8 cellular contexts compared by ENCODE assay signal in genomic region chrX:154373340-154374306, GRCh38. TPM values are rescaled to one million over a fixed set of nuclear protein-coding genes. Genes with fewer than 3 reads are reported as not detected.
DNase-seq lines count a peak whose midpoint lies in the region; ATAC-seq and TF ChIP-seq lines count a peak whose summit lies in the region.

No MANE protein-coding gene starts in this region.

- peak overlapping the region; percentile 63 for H3K4me3 Mint-ChIP-seq in dendritic cell treated with granulocyte-macrophage colony-stimulating factor and Interleukin-4, amounts not matched to agents 40 ng/mL and 50 ng/mL, for 4 days

- peaks cover 14% of the 10 kb centered on the region for H3K36me3 Mint-ChIP-seq in dendritic cell treated with granulocyte-macrophage colony-stimulating factor and Interleukin-4, amounts not matched to agents 40 ng/mL and 50 ng/mL, for 4 days (ENCODE audit: low read depth)

- peaks cover 6% of the 10 kb centered on the region for H4K20me1 ChIP-seq in OCI-LY3 (ENCODE audit: insufficient read depth, low read length)

- H2AFZ ChIP-seq in OCI-LY3 (ENCODE audit: low read depth, low read length), result peak overlapping the region; percentile 49

- 46% methylated on average over 8 of the region's 23 CpGs for WGBS in right lobe of liver (ENCODE audit: insufficient coverage, low coverage, low lambda C conversion rate, missing lambda C conversion rate)

- intact Hi-C loops in dendritic cell treated with granulocyte-macrophage colony-stimulating factor and Interleukin-4, amounts not matched to agents 40 ng/mL and 50 ng/mL, for 4 days (cut with micrococcal nuclease), result no loop called here
- intact Hi-C loops in right lobe of liver (cut with DNase I), result no loop called here

- H3K36me3 ChIP-seq in OCI-LY3 (replicated peaks; ENCODE audit: low read depth, low read length) (peaks cover 8% of the 10 kb centered on the region), right lobe of liver (no peaks in the 10 kb centered on the region)

- TF ChIP-seq CTCF in OCI-LY3 (IDR thresholded peaks at IDR 0.05; ENCODE audit: low read depth, low read length), result peak; percentile 77
- TF ChIP-seq CTCF in right lobe of liver (IDR thresholded peaks at IDR 0.05), result peak; percentile 47 to 68 (median 59)

- TF ChIP-seq POLR2A in right lobe of liver (IDR thresholded peaks at IDR 0.05), result no peak

- H3K9me3 ChIP-seq in OCI-LY3 (ENCODE audit: insufficient read depth, low read length) (no peaks in the 10 kb centered on the region), right lobe of liver (no peaks in the 10 kb centered on the region)

- peak overlapping the region; percentile 94 for H3K4me3 ChIP-seq in OCI-LY3 (ENCODE audit: low read length)
- peak overlapping the region; percentile 9 to 32 (median 31) for H3K4me3 ChIP-seq in right lobe of liver

- H3K4me1 Mint-ChIP-seq in dendritic cell treated with granulocyte-macrophage colony-stimulating factor and Interleukin-4, amounts not matched to agents 40 ng/mL and 50 ng/mL, for 4 days (ENCODE audit: low read depth), result peaks cover 40% of the 10 kb centered on the region

- H3K79me2 ChIP-seq in OCI-LY3 (ENCODE audit: low read length), result peaks cover 24% of the 10 kb centered on the region

- no peak overlapping the region for H3K27ac Mint-ChIP-seq in dendritic cell treated with granulocyte-macrophage colony-stimulating factor and Interleukin-4, amounts not matched to agents 40 ng/mL and 50 ng/mL, for 4 days

- DNase-seq in DMS 273 treated with DMSO at 0.1 percent for 48 hours (lab: John Stamatoyannopoulos, UW), result peak; percentile 23
- peak; percentile 87 for DNase-seq in HT1080 (ENCODE audit: low read depth)
- DNase-seq in right lobe of liver, result peak in 2 of 3 donors; percentile 61 to 64
- peak in 32 of 49 donors; percentile 4 to 62 (median 33) for DNase-seq in substantia nigra (lab: John Stamatoyannopoulos, UW)

- H3K27me3 ChIP-seq in OCI-LY3 (ENCODE audit: low read depth, low read length) (no peaks in the 10 kb centered on the region), right lobe of liver (no peaks in the 10 kb centered on the region)

- ATAC-seq in right lobe of liver (peak; percentile 9 to 33 (median 20)), HG03457 (IDR thresholded peaks at IDR 0.05; ENCODE audit: unreplicated experiment) (no peak), HG02885 (IDR thresholded peaks at IDR 0.05; ENCODE audit: poor library complexity, unreplicated experiment) (no peak)

- H3K27ac ChIP-seq in OCI-LY3 (ENCODE audit: low read length) (peak overlapping the region; percentile 89), right lobe of liver (peak overlapping the region in 2 of 3 donors; percentile 10 to 37), substantia nigra (ENCODE audit: low read depth, low read length, poor library complexity, severe bottlenecking) (no peak overlapping the region)

- H3K9me3 Mint-ChIP-seq in dendritic cell treated with granulocyte-macrophage colony-stimulating factor and Interleukin-4, amounts not matched to agents 40 ng/mL and 50 ng/mL, for 4 days, result no peaks in the 10 kb centered on the region

- no peaks in the 10 kb centered on the region for H3K27me3 Mint-ChIP-seq in dendritic cell treated with granulocyte-macrophage colony-stimulating factor and Interleukin-4, amounts not matched to agents 40 ng/mL and 50 ng/mL, for 4 days

- peak overlapping the region; percentile 99 for H3K4me2 ChIP-seq in OCI-LY3 (ENCODE audit: low read length)

- H3K9ac ChIP-seq in OCI-LY3 (ENCODE audit: low read length), result peak overlapping the region; percentile 94

- H3K4me1 ChIP-seq in OCI-LY3 (ENCODE audit: low read length) (peaks cover 41% of the 10 kb centered on the region), right lobe of liver (peaks cover 0 to 1% (median 0%) of the 10 kb centered on the region in 4 donors)

RNA-seq across cellular contexts. Expression of gene FLNA, which starts 0.8 kb away (rescaled TPM):
- 1,291 and 1,336 TPM in 2 replicates for total RNA-seq in HT1080 (2014; rRNA removed; shearing (Covaris generic))
- polyA plus RNA-seq in HT1080 (2015; cell fraction: cytosol; rRNA removed), result 312 and 340 TPM in 2 replicates
- 2,213 and 2,252 TPM in 2 replicates for polyA plus RNA-seq in HT1080 (2015; cell fraction: nucleus; rRNA removed)
- 100 to 1,000 TPM in 1 of 6 experiments, 10 to 100 TPM in 5; 46.8 to 124 (median 82.6) TPM for total RNA-seq in right lobe of liver

RNA-seq across cellular contexts. Expression of gene EMD, which starts 5.5 kb away (rescaled TPM):
- total RNA-seq in HT1080 (2014; rRNA removed; shearing (Covaris generic)), result 33.2 and 41.5 TPM in 2 replicates
- 117 and 137 TPM in 2 replicates for polyA plus RNA-seq in HT1080 (2015; cell fraction: cytosol; rRNA removed)
- 76.6 and 85.6 TPM in 2 replicates for polyA plus RNA-seq in HT1080 (2015; cell fraction: nucleus; rRNA removed)
- 10 to 100 TPM; 19.8 to 28.8 (median 24.2) TPM for total RNA-seq in right lobe of liver

RNA-seq across cellular contexts. Expression of gene RPL10, which starts 24.6 kb away (rescaled TPM):
- total RNA-seq in HT1080 (2014; rRNA removed; shearing (Covaris generic)), result 3,228 and 3,649 TPM in 2 replicates
- polyA plus RNA-seq in HT1080 (2015; cell fraction: cytosol; rRNA removed), result 4,497 and 7,008 TPM in 2 replicates
- polyA plus RNA-seq in HT1080 (2015; cell fraction: nucleus; rRNA removed), result 2,544 and 2,652 TPM in 2 replicates
- total RNA-seq in right lobe of liver, result 1,000 to 10,000 TPM in 5 of 6 experiments, 100 to 1,000 TPM in 1; 899 to 1,899 (median 1,157) TPM

RNA-seq across cellular contexts. Expression of gene DNASE1L1, which starts 35.4 kb away (rescaled TPM):
- total RNA-seq in HT1080 (2014; rRNA removed; shearing (Covaris generic)), result 52.7 and 59.7 TPM in 2 replicates
- polyA plus RNA-seq in HT1080 (2015; cell fraction: cytosol; rRNA removed), result 50.7 and 57.0 TPM in 2 replicates
- 52.3 and 54.1 TPM in 2 replicates for polyA plus RNA-seq in HT1080 (2015; cell fraction: nucleus; rRNA removed)
- 10 to 100 TPM; 11.7 to 19.5 (median 14.9) TPM for total RNA-seq in right lobe of liver

RNA-seq across cellular contexts. Expression of gene TAFAZZIN, which starts 37.7 kb away (rescaled TPM):
- 16.6 and 24.8 TPM in 2 replicates for total RNA-seq in HT1080 (2014; rRNA removed; shearing (Covaris generic))
- 20.5 and 21.7 TPM in 2 replicates for polyA plus RNA-seq in HT1080 (2015; cell fraction: cytosol; rRNA removed)
- polyA plus RNA-seq in HT1080 (2015; cell fraction: nucleus; rRNA removed), result 111 and 148 TPM in 2 replicates
- 10 to 100 TPM; 12.6 to 23.0 (median 17.3) TPM for total RNA-seq in right lobe of liver

Comparison
In these comparisons a context has a peak if more than half of its experiments do, and no peak if none do; other contexts are left out.
1. DNase-seq: peak in every context shown above with its lines; median percentile 87 in HT1080; 62 in right lobe of liver; 33 in substantia nigra; 23 in DMS 273 treated with DMSO at 0.1 percent for 48 hours.
2. ATAC-seq: peak in right lobe of liver (4 of 4); none in HG03457 (single experiment) and HG02885 (single experiment).
3. RNA of gene FLNA, which starts 0.8 kb away (total RNA-seq): 1,291 to 1,336 TPM in HT1080; 46.8 to 124 TPM in right lobe of liver; every median in the first group is over 10 times any median in the second.